Comparison of ENCODE assay signal across 8 cellular contexts in the genomic region with DNA sequence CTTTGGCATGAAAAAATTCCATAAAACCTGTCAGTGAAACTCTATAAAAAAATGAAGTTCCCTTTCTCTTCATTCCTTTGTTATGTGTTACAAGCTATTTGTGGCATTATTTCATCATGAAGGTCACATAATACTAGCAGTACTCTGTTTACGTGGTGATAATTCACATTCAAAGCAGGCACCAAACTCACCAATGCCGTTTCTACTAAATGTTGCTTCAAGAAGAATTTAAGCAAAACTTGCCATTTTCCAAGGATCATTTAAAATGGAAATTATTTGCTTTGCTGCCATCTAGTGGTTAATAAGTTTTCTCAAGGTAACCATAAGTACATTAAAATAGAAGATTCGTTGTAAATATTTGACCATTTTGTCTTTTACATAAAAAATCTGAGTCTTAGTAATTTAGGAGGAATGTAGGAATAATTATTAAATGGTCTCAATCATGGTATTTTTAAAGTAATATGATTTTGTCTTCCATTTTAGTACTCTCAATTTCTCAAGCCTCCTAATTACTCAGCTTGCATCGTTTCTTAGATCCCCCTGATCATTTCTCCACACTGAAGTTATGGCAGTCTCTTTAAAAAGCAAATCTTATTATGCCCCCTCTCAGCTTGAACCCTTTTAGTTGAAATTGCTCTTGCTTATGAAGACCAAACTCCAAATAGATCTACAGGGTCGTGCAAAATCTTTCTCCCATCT.
DNase-seq lines count a peak whose midpoint lies in the region; ATAC-seq and TF ChIP-seq lines count a peak whose summit lies in the region.

No MANE protein-coding gene starts in this region.

- peak; percentile 65 for TF ChIP-seq RAD21 in Ishikawa (IDR thresholded peaks at IDR 0.05; ENCODE audit: low read depth)

- peak; percentile 38 for TF ChIP-seq CTCF in fibroblast of pulmonary artery (IDR thresholded peaks at IDR 0.05; ENCODE audit: low read length, missing control alignments)

- ATAC-seq in HG03457 (IDR thresholded peaks at IDR 0.05; ENCODE audit: unreplicated experiment) (no peak), HG03095 (IDR thresholded peaks at IDR 0.05; ENCODE audit: unreplicated experiment) (no peak), GM21737 (IDR thresholded peaks at IDR 0.05; ENCODE audit: unreplicated experiment) (no peak)

- DNase-seq in DMS 273 treated with DMSO at 0.1 percent for 48 hours (lab: John Stamatoyannopoulos, UW) (peak; percentile 16), RPMI8226 (peak; percentile 42), fibroblast of pulmonary artery (ENCODE audit: low read depth) (peak; percentile 85), retina (peak; percentile 15)

- TF ChIP-seq EP300 in Ishikawa (IDR thresholded peaks at IDR 0.05; ENCODE audit: borderline replicate concordance), result no peak

- H3K4me3 ChIP-seq in fibroblast of pulmonary artery (replicated peaks; ENCODE audit: low read depth, low read length), result no peak overlapping the region

TF ChIP-seq in Ishikawa, 13 proteins besides CTCF, POLR2A, EP300 and RAD21:
- TF ChIP-seq YY1 (IDR thresholded peaks at IDR 0.05; ENCODE audit: low read depth) (no peak), TCF12 (IDR thresholded peaks at IDR 0.05; ENCODE audit: low read depth) (no peak), MAX (IDR thresholded peaks at IDR 0.05) (no peak), ZBTB7A (IDR thresholded peaks at IDR 0.05; ENCODE audit: low read depth) (no peak), NFIC (IDR thresholded peaks at IDR 0.05) (no peak), EGR1 (IDR thresholded peaks at IDR 0.05) (no peak), TEAD4 (IDR thresholded peaks at IDR 0.05) (no peak), TAF1 (IDR thresholded peaks at IDR 0.05; ENCODE audit: low read depth) (no peak)

Comparison
In these comparisons a context has a peak if more than half of its experiments do, and no peak if none do; other contexts are left out.
1. DNase-seq: peak in every context shown above with its lines; median percentile 85 in fibroblast of pulmonary artery; 42 in RPMI8226; 16 in DMS 273 treated with DMSO at 0.1 percent for 48 hours; 15 in retina.